ENCODE assay signal across 27 cellular contexts in the genomic region with DNA sequence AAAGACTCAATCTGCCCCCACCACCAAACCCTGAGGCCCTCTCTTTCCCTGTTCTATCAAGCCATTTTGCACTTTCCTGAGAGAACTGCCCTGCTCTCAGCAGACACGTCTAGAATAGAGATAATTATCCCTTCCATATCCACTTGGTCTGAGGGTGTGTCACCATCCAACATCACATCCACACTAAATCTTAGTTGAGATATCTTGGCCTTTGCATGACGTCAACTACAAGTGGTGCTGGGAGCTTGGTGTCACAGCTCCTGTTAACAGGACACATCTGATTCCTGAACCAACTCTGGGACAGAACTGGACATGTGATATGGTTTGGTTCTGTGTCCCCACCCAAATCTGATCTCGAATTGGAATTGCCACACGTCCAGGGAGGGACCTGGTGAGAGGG.
DNase-seq lines count a peak whose midpoint lies in the region; ATAC-seq, FAIRE-seq and TF ChIP-seq lines count a peak whose summit lies in the region.
"Had no signal": no experiment of that assay in that cellular context is flagged by ENCODE, and none has a peak within 500 bp of the region (broad histone marks: within the 10 kb centered on the region; RNA-seq: fewer than 3 reads in every experiment).

No MANE protein-coding gene starts in this region.

- H3K4me1 Mint-ChIP-seq in T-helper 17 cell, result peaks cover 6% of the 10 kb centered on the region

- H3K27ac ChIP-seq in HepG2 (ENCODE audit: extremely low read length, insufficient read depth, low read length) (no peak overlapping the region), right lobe of liver (no peak overlapping the region), heart right ventricle (no peak overlapping the region), substantia nigra (ENCODE audit: low read depth, low read length, poor library complexity, severe bottlenecking) (no peak overlapping the region)
- H3K27ac ChIP-seq: BLaER1 had no signal

- FAIRE-seq in HepG2 (lab: Jason Lieb, UNC) (no peak), bronchial epithelial cell (lab: Jason Lieb, UNC) (peak; percentile 43)
- FAIRE-seq: A204.1, GM12878, GM19239 had no signal

- no peaks in the 10 kb centered on the region for H4K20me1 ChIP-seq in HepG2 (ENCODE audit: insufficient read depth, low read length)
- H4K20me1 ChIP-seq: BLaER1 had no signal

- in situ Hi-C loops in HepG2 (cut with HindIII; ENCODE audit: extremely low pct_ligation_motif_present, low pct_unique_long_range_greater_than_20kb), result no loop called here

- H3K9me3 ChIP-seq in HepG2 (ENCODE audit: low read length) (no peaks in the 10 kb centered on the region), right lobe of liver (no peaks in the 10 kb centered on the region), T-helper 17 cell (ENCODE audit: control insufficient read depth, low read length, poor library complexity, severe bottlenecking) (no peaks in the 10 kb centered on the region), heart right ventricle (no peaks in the 10 kb centered on the region)
- H3K9me3 ChIP-seq: BE2C, BLaER1 had no signal

- TF ChIP-seq POLR2A in HepG2 (IDR thresholded peaks at IDR 0.05; ENCODE audit: insufficient read depth in 1 of 2, low read depth in 2 of 2, low read length in 2 of 2), result no peak
- TF ChIP-seq POLR2A in right lobe of liver (IDR thresholded peaks at IDR 0.05), result no peak

- TF ChIP-seq CTCF in HepG2 (CRISPR knock-in tag; IDR thresholded peaks at IDR 0.05), result no peak
- no peak for TF ChIP-seq CTCF in right lobe of liver (IDR thresholded peaks at IDR 0.05)
- TF ChIP-seq CTCF in bronchial epithelial cell (IDR thresholded peaks at IDR 0.05; ENCODE audit: insufficient read depth, low read length, severe bottlenecking), result no peak
- no peak for TF ChIP-seq CTCF in heart right ventricle (IDR thresholded peaks at IDR 0.05)

- WGBS in HepG2 (ENCODE audit: low lambda C conversion rate), result 6% methylated on average over 4 of the region's 4 CpGs
- 23% methylated on average over 4 of the region's 4 CpGs for WGBS in right lobe of liver (ENCODE audit: insufficient coverage, low coverage, low lambda C conversion rate, missing lambda C conversion rate)
- 26 to 28% methylated on average over 4 of the region's 4 CpGs for WGBS in heart right ventricle, 2 donors

- H3K36me3 Mint-ChIP-seq in T-helper 17 cell (ENCODE audit: low read depth), result no peaks in the 10 kb centered on the region
- H3K36me3 Mint-ChIP-seq: CD14-positive monocyte; CD4-positive, alpha-beta memory T cell; CD4-positive, CD25-positive, alpha-beta regulatory T cell; CD8-positive, alpha-beta memory T cell had no signal

- no peak overlapping the region for H3K4me3 ChIP-seq in HepG2 (replicated peaks in 1 of 3; ENCODE audit: insufficient read depth in 1 of 3, low read depth in 2 of 3, low read length in 3 of 3)
- H3K4me3 ChIP-seq in right lobe of liver, result no peak overlapping the region
- no peak overlapping the region for H3K4me3 ChIP-seq in bronchial epithelial cell (ENCODE audit: low read depth, low read length)
- no peak overlapping the region for H3K4me3 ChIP-seq in heart right ventricle
- H3K4me3 ChIP-seq: BLaER1, GM12878 had no signal

- no peak overlapping the region for H3K4me3 Mint-ChIP-seq in T-helper 17 cell
- H3K4me3 Mint-ChIP-seq: CD14-positive monocyte; CD4-positive, alpha-beta memory T cell; CD4-positive, CD25-positive, alpha-beta regulatory T cell; CD8-positive, alpha-beta memory T cell had no signal

- no peak overlapping the region for H3K4me2 ChIP-seq in HepG2 (ENCODE audit: low read depth, low read length)
- H3K4me2 ChIP-seq: BLaER1 had no signal

- no peak overlapping the region for H2AFZ ChIP-seq in HepG2 (ENCODE audit: low read length)

- H3K36me3 ChIP-seq in HepG2 (replicated peaks in 1 of 2; ENCODE audit: control insufficient read depth in 1 of 2, insufficient read depth in 2 of 2, low read length in 2 of 2) (no peaks in the 10 kb centered on the region), right lobe of liver (no peaks in the 10 kb centered on the region), bronchial epithelial cell (ENCODE audit: control insufficient read depth, insufficient read depth, low read length) (no peaks in the 10 kb centered on the region), heart right ventricle (no peaks in the 10 kb centered on the region)
- H3K36me3 ChIP-seq: BE2C, BLaER1 had no signal

- no peaks in the 10 kb centered on the region for H3K79me2 ChIP-seq in HepG2 (ENCODE audit: insufficient read depth, low read length)

- peak overlapping the region; percentile 49 for H3K27ac Mint-ChIP-seq in T-helper 17 cell
- H3K27ac Mint-ChIP-seq: CD14-positive monocyte; CD4-positive, alpha-beta memory T cell; CD4-positive, CD25-positive, alpha-beta regulatory T cell; CD8-positive, alpha-beta memory T cell had no signal

- BruUV-seq in HepG2 (replicated peaks; lab: Mats Ljungman, UMichigan), result no TSS peak

- H3K27me3 ChIP-seq in HepG2 (ENCODE audit: control insufficient read depth in 1 of 2, insufficient read depth in 2 of 2, low read length in 2 of 2), result no peaks in the 10 kb centered on the region
- H3K27me3 ChIP-seq in right lobe of liver, result peaks cover 0 to 4% of the 10 kb centered on the region in 2 donors
- no peaks in the 10 kb centered on the region for H3K27me3 ChIP-seq in bronchial epithelial cell (ENCODE audit: control insufficient read depth, insufficient read depth, low read length)
- H3K27me3 ChIP-seq in heart right ventricle, result peaks cover 0 to 35% (median 18%) of the 10 kb centered on the region in 7 donors
- H3K27me3 ChIP-seq: BLaER1 had no signal

- CTCF ChIA-PET in HepG2 (lab: Yijun Ruan, JAX; ENCODE audit: low intra/inter-chr PET ratio, low total read pairs), result no interaction called here

- TF ChIP-seq EP300 in HepG2 (IDR thresholded peaks at IDR 0.05; ENCODE audit: low read depth in 2 of 2, low read length in 2 of 2), result no peak
- TF ChIP-seq EP300 in HepG2 (CRISPR knock-in tag; IDR thresholded peaks at IDR 0.05; ENCODE audit: borderline replicate concordance), result no peak

- POLR2A ChIA-PET in HepG2 (lab: Yijun Ruan, JAX), result no interaction called here

- H3K9ac ChIP-seq in HepG2 (ENCODE audit: insufficient read depth, low read depth, low read length), result no peak overlapping the region
- H3K9ac ChIP-seq: BLaER1 had no signal

- ATAC-seq in HepG2 (no peak), right lobe of liver (no peak), T-helper 17 cell (no peak), heart right ventricle (no peak)
- ATAC-seq: GM12878 had no signal

- peaks cover 32% of the 10 kb centered on the region for H3K27me3 Mint-ChIP-seq in T-helper 17 cell

- H3K4me1 ChIP-seq in HepG2 (ENCODE audit: insufficient read depth, low read length), result no peaks in the 10 kb centered on the region
- no peaks in the 10 kb centered on the region for H3K4me1 ChIP-seq in right lobe of liver
- no peaks in the 10 kb centered on the region for H3K4me1 ChIP-seq in heart right ventricle
- H3K4me1 ChIP-seq: BE2C had no signal

- DNase-seq in HepG2 (ENCODE audit: low spot score), result no peak
- no peak for DNase-seq in right lobe of liver
- no peak for DNase-seq in T-helper 17 cell
- DNase-seq in bronchial epithelial cell (ENCODE audit: low read depth), result no peak
- DNase-seq in heart right ventricle, result no peak
- DNase-seq in substantia nigra (lab: John Stamatoyannopoulos, UW), result no peak
- DNase-seq in retina, result no peak
- DNase-seq: 8988T; ACHN; BE2C; C1 segment of cervical spinal cord; CD4-positive, alpha-beta memory T cell; CD4-positive, CD25-positive, alpha-beta regulatory T cell; CD8-positive, alpha-beta memory T cell; COR-L47; DMS 273 treated with DMSO at 0.1 percent for 48 hours; DMS153; DMS53; DMS79; DND-41; EL; GDM1 had no signal

- intact Hi-C loops in HepG2 (cut with micrococcal nuclease; ENCODE audit: unreplicated experiment) (no loop called here), right lobe of liver (cut with DNase I) (no loop called here), heart right ventricle (cut with DNase I) (no loop called here)

- TF ChIP-seq RAD21 in HepG2 (CRISPR knock-in tag; IDR thresholded peaks at IDR 0.05), result no peak

TF ChIP-seq in HepG2, 621 proteins besides CTCF, POLR2A, EP300 and RAD21:
- TF ChIP-seq NR3C1 (CRISPR knock-in tag; IDR thresholded peaks at IDR 0.05) (no peak), ATF7 (IDR thresholded peaks at IDR 0.05) (peak; percentile 60), ATF7 (CRISPR knock-in tag; IDR thresholded peaks at IDR 0.05) (no peak), CREB1 (IDR thresholded peaks at IDR 0.05) (peak; percentile 73), CREB1 (CRISPR knock-in tag; IDR thresholded peaks at IDR 0.05) (no peak)
TF ChIP-seq in HepG2: peak in this region for 2.
